9 cellular contexts compared by ENCODE assay signal in genomic region chr3:157134620-157135191, GRCh38. TPM values are rescaled to one million over a fixed set of nuclear protein-coding genes. Genes with fewer than 3 reads are reported as not detected.
DNase-seq lines count a peak whose midpoint lies in the region; ATAC-seq, FAIRE-seq and TF ChIP-seq lines count a peak whose summit lies in the region.
"Had no signal": no experiment of that assay in that cellular context is flagged by ENCODE, and none has a peak within 500 bp of the region (broad histone marks: within the 10 kb centered on the region; RNA-seq: fewer than 3 reads in every experiment).

No MANE protein-coding gene starts in this region.

- H3K4me1 ChIP-seq in small intestine (ENCODE audit: control insufficient read depth in 2 of 2, insufficient read depth in 1 of 2, low read depth in 1 of 2, low read length in 1 of 2): peaks cover 10 to 12% of the 10 kb centered on the region in 2 donors
- H3K4me1 ChIP-seq in naive thymus-derived CD4-positive, alpha-beta T cell (ENCODE audit: control insufficient read depth in 2 of 2, insufficient read depth in 2 of 2, low read length in 2 of 2): peaks cover 25 to 49% of the 10 kb centered on the region in 2 donors

- H3K27me3 ChIP-seq in small intestine (ENCODE audit: control insufficient read depth in 2 of 2, insufficient read depth in 2 of 2, low read length in 2 of 2): no peaks in the 10 kb centered on the region
- no peaks in the 10 kb centered on the region for H3K27me3 ChIP-seq in naive thymus-derived CD4-positive, alpha-beta T cell (ENCODE audit: control insufficient read depth in 2 of 2, insufficient read depth in 2 of 2, low read length in 2 of 2)

- DNase-seq in astrocyte of the cerebellum (ENCODE audit: low read depth) (peak; percentile 71), small intestine (peak; percentile 92), NCI-H1092 treated with DMSO at 0.1 percent for 48 hours (lab: John Stamatoyannopoulos, UW) (no peak), activated gamma-delta T cell treated with Interleukin-2 at 50 U/mL for 16 hours (no peak), ureter (ENCODE audit: low spot score) (no peak)
- no peak for DNase-seq in naive thymus-derived CD4-positive, alpha-beta T cell
- DNase-seq: activated naive CD4-positive, alpha-beta T cell treated with anti-CD3 and anti-CD28 coated beads, Interleukin-2, amount 50 U/mL, for 16 hours had no signal

- no peak for TF ChIP-seq CTCF in astrocyte of the cerebellum (IDR thresholded peaks at IDR 0.05; ENCODE audit: low read depth, low read length, missing control alignments)

- intact Hi-C loops in naive thymus-derived CD4-positive, alpha-beta T cell (cut with micrococcal nuclease): loop anchor here (2.0 to 10.0 kb wide), 4 partner anchors 40 to 1092 kb away; no protein-coding TSS in a partner anchor

- no peaks in the 10 kb centered on the region for H3K9me3 Mint-ChIP-seq in naive thymus-derived CD4-positive, alpha-beta T cell

- ATAC-seq in GM19395 (IDR thresholded peaks at IDR 0.05; ENCODE audit: unreplicated experiment): peak; percentile 57
- ATAC-seq in HG03103 (IDR thresholded peaks at IDR 0.05; ENCODE audit: low read depth, unreplicated experiment): peak; percentile 41
- ATAC-seq in naive thymus-derived CD4-positive, alpha-beta T cell: no peak

- in situ Hi-C loops in astrocyte of the cerebellum (cut with HindIII; ENCODE audit: low sequenced_read_pairs): no loop called here

- peaks cover 18 to 83% (median 42%) of the 10 kb centered on the region in 7 donors for H3K4me1 Mint-ChIP-seq in naive thymus-derived CD4-positive, alpha-beta T cell

- no peak for FAIRE-seq in small intestine (lab: Jason Lieb, UNC)

- no peaks in the 10 kb centered on the region for H3K36me3 ChIP-seq in small intestine (ENCODE audit: control insufficient read depth in 2 of 2, insufficient read depth in 2 of 2, low read length in 2 of 2)
- H3K36me3 ChIP-seq in naive thymus-derived CD4-positive, alpha-beta T cell (ENCODE audit: control insufficient read depth in 2 of 3, insufficient read depth in 3 of 3, low read length in 3 of 3): no peaks in the 10 kb centered on the region

- no peaks in the 10 kb centered on the region for H3K27me3 Mint-ChIP-seq in naive thymus-derived CD4-positive, alpha-beta T cell

- peak overlapping the region in 1 of 10 donors; percentile 60 for H3K4me3 Mint-ChIP-seq in naive thymus-derived CD4-positive, alpha-beta T cell

- H3K27ac ChIP-seq in small intestine (ENCODE audit: low read depth in 1 of 2, low read length in 1 of 2): peak overlapping the region; percentile 51 to 58
- no peak overlapping the region for H3K27ac ChIP-seq in naive thymus-derived CD4-positive, alpha-beta T cell (ENCODE audit: low read depth, low read length)

- POLR2A ChIA-PET in naive thymus-derived CD4-positive, alpha-beta T cell (lab: Charles Lee): interaction anchor here (4.6 kb wide), 1 partner anchor 25 kb away, joined by 26 read pairs; the partner anchor contains the start of gene CCNL1

- peak overlapping the region in 4 of 9 donors; percentile 43 to 91 (median 70) for H3K27ac Mint-ChIP-seq in naive thymus-derived CD4-positive, alpha-beta T cell

- H3K36me3 Mint-ChIP-seq in naive thymus-derived CD4-positive, alpha-beta T cell: peaks cover 0 to 17% (median 0%) of the 10 kb centered on the region in 5 donors

- H3K4me3 ChIP-seq in astrocyte of the cerebellum (ENCODE audit: low read depth, low read length) (no peak overlapping the region), small intestine (ENCODE audit: low read depth in 1 of 2, low read length in 2 of 2) (no peak overlapping the region)
- H3K4me3 ChIP-seq in naive thymus-derived CD4-positive, alpha-beta T cell (ENCODE audit: low read length): no peak overlapping the region

- CTCF ChIA-PET in naive thymus-derived CD4-positive, alpha-beta T cell (lab: Charles Lee): interaction anchor here (1.3 kb wide), 1 partner anchor 979 kb away, joined by 3 read pairs; no protein-coding TSS in a partner anchor

- WGBS in small intestine, 3 donors: 4 to 36% (median 27%) methylated on average over 1 of the region's 1 CpG

- H3K9me3 ChIP-seq in small intestine (ENCODE audit: control insufficient read depth, low read depth): no peaks in the 10 kb centered on the region
- no peaks in the 10 kb centered on the region for H3K9me3 ChIP-seq in naive thymus-derived CD4-positive, alpha-beta T cell (ENCODE audit: control insufficient read depth in 2 of 3, low read length in 3 of 3)

RNA-seq across cellular contexts. Expression of gene CCNL1, which starts 25.2 kb away (rescaled TPM):
- 100 to 1,000 TPM in 1 of 3 donors, 10 to 100 TPM in 2; 46.6 to 140 (median 96.7) TPM for polyA plus RNA-seq in small intestine
- total RNA-seq in naive thymus-derived CD4-positive, alpha-beta T cell: 1,000 to 10,000 TPM in 2 of 5 experiments, 100 to 1,000 TPM in 3; 230 to 1,170 (median 374) TPM
- 10 to 100 TPM; 65.4 to 68.3 TPM for polyA plus RNA-seq in naive thymus-derived CD4-positive, alpha-beta T cell
- total RNA-seq in ureter: 172 TPM

Comparison
In these comparisons a context has a peak if more than half of its experiments do, and no peak if none do; other contexts are left out.
1. DNase-seq: peak in astrocyte of the cerebellum (single experiment) and small intestine (single experiment); none in naive thymus-derived CD4-positive, alpha-beta T cell (0 of 9), NCI-H1092 treated with DMSO at 0.1 percent for 48 hours (single experiment), activated gamma-delta T cell treated with Interleukin-2 at 50 U/mL for 16 hours (single experiment) and ureter (single experiment).